ENCODE assay signal across 15 cellular contexts in the genomic region with DNA sequence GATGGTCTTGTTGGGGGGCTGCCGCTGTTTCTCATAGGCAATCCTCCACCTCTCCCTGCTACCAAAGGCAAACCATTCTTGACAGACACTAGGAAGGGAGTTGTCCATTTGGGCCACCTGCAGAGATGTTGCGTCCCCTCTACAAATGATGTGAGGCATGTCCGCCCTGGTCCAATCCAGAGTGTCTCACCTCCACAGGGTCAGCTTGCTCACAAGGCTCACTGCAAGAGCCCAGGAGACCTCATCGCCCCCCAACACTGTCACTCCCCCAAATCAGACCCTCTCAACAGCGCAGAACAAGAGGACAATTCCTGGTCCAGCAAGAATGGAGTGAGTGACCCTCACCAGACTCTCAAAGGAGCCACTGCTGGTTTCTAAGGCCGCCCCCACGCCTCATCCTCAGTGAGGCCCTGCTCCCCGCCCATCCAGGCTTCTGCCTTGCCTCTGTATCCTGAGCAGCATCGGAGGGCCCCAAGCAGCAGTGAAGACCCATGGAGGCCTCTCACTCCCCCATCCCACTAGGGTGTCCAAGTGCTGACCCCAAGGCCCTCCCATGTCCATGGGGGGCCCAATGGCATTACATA. TPM values are rescaled to one million over a fixed set of nuclear protein-coding genes. Genes with fewer than 3 reads are reported as not detected.
DNase-seq lines count a peak whose midpoint lies in the region; ATAC-seq, FAIRE-seq and TF ChIP-seq lines count a peak whose summit lies in the region.
"Had no signal": no experiment of that assay in that cellular context is flagged by ENCODE, and none has a peak within 500 bp of the region (broad histone marks: within the 10 kb centered on the region; RNA-seq: fewer than 3 reads in every experiment).

No MANE protein-coding gene starts in this region.

- H3K23ac ChIP-seq in mesendoderm (ENCODE audit: low read length): no peak overlapping the region

- H3K27ac ChIP-seq in A549 (no peak overlapping the region), mesendoderm (ENCODE audit: low read depth, low read length) (no peak overlapping the region), sigmoid colon (no peak overlapping the region)
- no peak overlapping the region for H3K27ac ChIP-seq in CD8-positive, alpha-beta memory T cell (ENCODE audit: low read depth, low read length)
- H3K27ac ChIP-seq: dorsolateral prefrontal cortex had no signal

- H3K4me3 ChIP-seq in A549 (no peak overlapping the region), mesendoderm (ENCODE audit: low read length) (no peak overlapping the region), BE2C (ENCODE audit: low read depth, low read length) (no peak overlapping the region), sigmoid colon (no peak overlapping the region)
- no peak overlapping the region for H3K4me3 ChIP-seq in CD8-positive, alpha-beta memory T cell (ENCODE audit: low read length)
- H3K4me3 ChIP-seq: dorsolateral prefrontal cortex had no signal

- H3K9me3 ChIP-seq in A549 (no peaks in the 10 kb centered on the region), BE2C (no peaks in the 10 kb centered on the region), sigmoid colon (no peaks in the 10 kb centered on the region)
- H3K9me3 ChIP-seq in CD8-positive, alpha-beta memory T cell (ENCODE audit: low read length): no peaks in the 10 kb centered on the region

- TF ChIP-seq EP300 in A549 (IDR thresholded peaks at IDR 0.05) (no peak), sigmoid colon (IDR thresholded peaks at IDR 0.05) (no peak)

- H2BK15ac ChIP-seq in mesendoderm (replicated peaks; ENCODE audit: low read depth): no peak overlapping the region

- FAIRE-seq in A549 (lab: Jason Lieb, UNC): no peak
- FAIRE-seq: HTR-8/SVneo had no signal

- H3K27ac Mint-ChIP-seq in CD8-positive, alpha-beta memory T cell: peak overlapping the region; percentile 29 to 94 (median 87)
- H3K27ac Mint-ChIP-seq in activated CD8-positive, alpha-beta T cell treated with anti-CD3 and anti-CD28 coated beads, Interleukin-2, amount 10 ng/mL, durations not matched to agents 7 days and 5 days: peak overlapping the region; percentile 90
- peak overlapping the region in 4 of 6 donors; percentile 34 to 94 (median 70) for H3K27ac Mint-ChIP-seq in naive B cell

- no peak for TF ChIP-seq CTCF in A549 (IDR thresholded peaks at IDR 0.05)
- no peak for TF ChIP-seq CTCF in BE2C (IDR thresholded peaks at IDR 0.05; ENCODE audit: low read depth, low read length)
- no peak for TF ChIP-seq CTCF in sigmoid colon (IDR thresholded peaks at IDR 0.05)

- H3K56ac ChIP-seq in mesendoderm (ENCODE audit: low read length): no peak overlapping the region

- TF ChIP-seq POLR2A in A549 (IDR thresholded peaks at IDR 0.05; ENCODE audit: low read length) (no peak), sigmoid colon (IDR thresholded peaks at IDR 0.05) (no peak)

- intact Hi-C loops in sigmoid colon (cut with DNase I): no loop called here

- peak overlapping the region; percentile 41 to 83 (median 73) for H3K4me3 Mint-ChIP-seq in CD8-positive, alpha-beta memory T cell
- peak overlapping the region; percentile 53 for H3K4me3 Mint-ChIP-seq in activated CD8-positive, alpha-beta T cell treated with anti-CD3 and anti-CD28 coated beads, Interleukin-2, amount 10 ng/mL, durations not matched to agents 7 days and 5 days
- peak overlapping the region in 6 of 8 donors; percentile 20 to 87 (median 33) for H3K4me3 Mint-ChIP-seq in naive B cell

- CTCF ChIA-PET in A549 (lab: Yijun Ruan, JAX): interaction anchor here (1.0 to 1.9 kb wide), 5 partner anchors 8 to 87 kb away, joined by 3 to 10 read pairs (median 4); a partner anchor contains a TSS
- CTCF ChIA-PET in CD8-positive, alpha-beta memory T cell (lab: Charles Lee): interaction anchor here (1.2 to 1.8 kb wide), 4 partner anchors 20 to 440 kb away, joined by 5 to 9 read pairs (median 5); a partner anchor contains a TSS
- CTCF ChIA-PET in activated CD8-positive, alpha-beta T cell treated with anti-CD3 and anti-CD28 coated beads, Interleukin-2, amount 10 ng/mL, durations not matched to agents 7 days and 5 days (lab: Charles Lee): interaction anchor here (1.3 kb wide), 1 partner anchor 440 kb away, joined by 4 read pairs; a partner anchor contains a TSS

- peaks cover 92% of the 10 kb centered on the region for H3K4me1 ChIP-seq in A549
- peaks cover 78% of the 10 kb centered on the region for H3K4me1 ChIP-seq in CD8-positive, alpha-beta memory T cell (ENCODE audit: insufficient read depth, low read length)
- peaks cover 2% of the 10 kb centered on the region for H3K4me1 ChIP-seq in mesendoderm (ENCODE audit: control insufficient read depth, low read depth, low read length)
- peaks cover 32% of the 10 kb centered on the region for H3K4me1 ChIP-seq in BE2C
- H3K4me1 ChIP-seq in sigmoid colon: peaks cover 0 to 45% (median 34%) of the 10 kb centered on the region in 4 donors

- H3K9ac ChIP-seq in mesendoderm (ENCODE audit: low read length): no peak overlapping the region

- H2BK5ac ChIP-seq in mesendoderm (ENCODE audit: low read length): no peak overlapping the region

- no peak overlapping the region for H3K4ac ChIP-seq in mesendoderm (ENCODE audit: low read depth, low read length)

- no peaks in the 10 kb centered on the region for H3K27me3 ChIP-seq in CD8-positive, alpha-beta memory T cell (ENCODE audit: insufficient read depth, low read length, poor library complexity, severe bottlenecking)
- H3K27me3 ChIP-seq in mesendoderm (ENCODE audit: insufficient read depth, low read length, poor library complexity) (no peaks in the 10 kb centered on the region), BE2C (no peaks in the 10 kb centered on the region), sigmoid colon (no peaks in the 10 kb centered on the region)
- H3K27me3 ChIP-seq: dorsolateral prefrontal cortex had no signal

- peaks cover 50% of the 10 kb centered on the region for H3K79me2 ChIP-seq in mesendoderm (ENCODE audit: control insufficient read depth, insufficient read depth, low read length)

- H4K8ac ChIP-seq in mesendoderm (ENCODE audit: low read depth, low read length): no peak overlapping the region

- no peak overlapping the region for H3K18ac ChIP-seq in mesendoderm (ENCODE audit: low read length)

- no peak for TF ChIP-seq RAD21 in A549 (conservative IDR thresholded peaks at IDR 0.05 in 1 of 2, IDR thresholded peaks at IDR 0.05 in 1 of 2)

- POLR2A ChIA-PET in A549 (lab: Yijun Ruan, JAX): no interaction called here
- POLR2A ChIA-PET in CD8-positive, alpha-beta memory T cell (lab: Charles Lee): interaction anchor here (1.7 kb wide), 1 partner anchor 11 kb away, joined by 24 read pairs; a partner anchor contains a TSS
- POLR2A ChIA-PET in activated CD8-positive, alpha-beta T cell treated with anti-CD3 and anti-CD28 coated beads, Interleukin-2, amount 10 ng/mL, durations not matched to agents 7 days and 5 days (lab: Charles Lee): interaction anchor here (1.3 kb wide), 2 partner anchors 12 to 33 kb away, joined by 3 to 9 read pairs; a partner anchor contains a TSS

- H2BK120ac ChIP-seq in mesendoderm (ENCODE audit: low read depth, low read length): no peak overlapping the region

- no peak for ATAC-seq in A549
- no peak for ATAC-seq in activated CD8-positive, alpha-beta T cell treated with anti-CD3 and anti-CD28 coated beads, Interleukin-2, amount 10 ng/mL, durations not matched to agents 7 days and 5 days
- no peak for ATAC-seq in naive B cell (ENCODE audit: low read depth in 2 of 2)
- ATAC-seq in HG03175 (IDR thresholded peaks at IDR 0.05; ENCODE audit: unreplicated experiment): no peak

- H3K27me3 Mint-ChIP-seq in CD8-positive, alpha-beta memory T cell: peaks cover 0 to 10% of the 10 kb centered on the region in 2 donors
- H3K27me3 Mint-ChIP-seq in activated CD8-positive, alpha-beta T cell treated with anti-CD3 and anti-CD28 coated beads, Interleukin-2, amount 10 ng/mL, durations not matched to agents 7 days and 5 days (ENCODE audit: low read depth): no peaks in the 10 kb centered on the region
- no peaks in the 10 kb centered on the region for H3K27me3 Mint-ChIP-seq in naive B cell

- H3K9me3 Mint-ChIP-seq in CD8-positive, alpha-beta memory T cell: peaks cover 0 to 4% (median 2%) of the 10 kb centered on the region in 5 donors
- H3K9me3 Mint-ChIP-seq in activated CD8-positive, alpha-beta T cell treated with anti-CD3 and anti-CD28 coated beads, Interleukin-2, amount 10 ng/mL, durations not matched to agents 7 days and 5 days (ENCODE audit: insufficient read depth): no peaks in the 10 kb centered on the region
- H3K9me3 Mint-ChIP-seq in naive B cell: no peaks in the 10 kb centered on the region

- H4K5ac ChIP-seq in mesendoderm (ENCODE audit: low read length): no peak overlapping the region

- no peak overlapping the region for H3K4me2 ChIP-seq in A549
- H3K4me2 ChIP-seq in mesendoderm (ENCODE audit: low read length): no peak overlapping the region

- DNase-seq in A549 (ENCODE audit: low read depth in 1 of 2, low spot score in 1 of 2) (peak; percentile 8 to 13), naive B cell (no peak), mesendoderm (no peak), BE2C (no peak), sigmoid colon (no peak)
- DNase-seq in CD8-positive, alpha-beta memory T cell: no peak
- no peak for DNase-seq in activated CD8-positive, alpha-beta T cell treated with anti-CD3 and anti-CD28 coated beads, Interleukin-2, amount 10 ng/mL, durations not matched to agents 7 days and 5 days
- DNase-seq: dorsolateral prefrontal cortex; GF-D8; NCI-H1092; NCI-H446 treated with DMSO at 0.1 percent for 48 hours; stimulated activated CD4-positive, alpha-beta T cell treated with anti-CD3 and anti-CD28 coated beads, Interleukin-4, amount 100 ng/mL, for 1 hour had no signal

- H3K36me3 Mint-ChIP-seq in CD8-positive, alpha-beta memory T cell: peaks cover 38 to 95% (median 39%) of the 10 kb centered on the region in 3 donors
- H3K36me3 Mint-ChIP-seq in activated CD8-positive, alpha-beta T cell treated with anti-CD3 and anti-CD28 coated beads, Interleukin-2, amount 10 ng/mL, durations not matched to agents 7 days and 5 days (ENCODE audit: low read depth): peaks cover 91% of the 10 kb centered on the region
- peaks cover 22 to 50% of the 10 kb centered on the region in 2 donors for H3K36me3 Mint-ChIP-seq in naive B cell

- no peak overlapping the region for H2AK5ac ChIP-seq in mesendoderm (ENCODE audit: low read length)

- peaks cover 86% of the 10 kb centered on the region for H3K36me3 ChIP-seq in CD8-positive, alpha-beta memory T cell (ENCODE audit: insufficient read depth, low read length)
- H3K36me3 ChIP-seq in mesendoderm (ENCODE audit: control insufficient read depth, insufficient read depth, low read length): peaks cover 61% of the 10 kb centered on the region
- peaks cover 99% of the 10 kb centered on the region for H3K36me3 ChIP-seq in BE2C
- H3K36me3 ChIP-seq in sigmoid colon: peaks cover 83 to 95% (median 91%) of the 10 kb centered on the region in 4 donors

- 95% methylated on average over 9 of the region's 9 CpGs for WGBS in A549 (ENCODE audit: missing lambda C conversion rate)
- WGBS in mesendoderm (ENCODE audit: extremely low coverage, insufficient coverage, low lambda C conversion rate): no CpG with 5 or more reads among the region's 9 CpGs
- WGBS in sigmoid colon, 2 donors: 96 to 97% methylated on average over 9 of the region's 9 CpGs

- H3K79me1 ChIP-seq in mesendoderm (ENCODE audit: low read length): peaks cover 39% of the 10 kb centered on the region

- H3K4me1 Mint-ChIP-seq in CD8-positive, alpha-beta memory T cell: peaks cover 70 to 87% (median 72%) of the 10 kb centered on the region in 3 donors
- peaks cover 88% of the 10 kb centered on the region for H3K4me1 Mint-ChIP-seq in activated CD8-positive, alpha-beta T cell treated with anti-CD3 and anti-CD28 coated beads, Interleukin-2, amount 10 ng/mL, durations not matched to agents 7 days and 5 days (ENCODE audit: low read depth)
- H3K4me1 Mint-ChIP-seq in naive B cell: peaks cover 42 to 71% (median 68%) of the 10 kb centered on the region in 3 donors

RNA-seq across cellular contexts. Expression of a gene that starts 6.5 kb away (rescaled TPM):
- polyA plus RNA-seq in A549 (2011; rRNA removed): 440 and 487 TPM in 2 replicates
- 346 and 419 TPM in 2 replicates for polyA plus RNA-seq in A549 (2012; cell fraction: cytosol; rRNA removed)
- 557 and 713 TPM in 2 replicates for polyA plus RNA-seq in A549 (2012; cell fraction: nucleus; rRNA removed)
- 372 to 383 TPM (median 380 TPM) in 3 replicates for polyA plus RNA-seq in A549 (2017; fragmentation: RNase III; extraction: RNeasy Plus Mini Kit Qiagen cat#74134 plus additional on column Dnase treatment)
- polyA minus RNA-seq in A549 (2011; rRNA and poly(A)+ RNA removed): 477 and 485 TPM in 2 replicates
- 100 to 1,000 TPM; 656 to 679 TPM for total RNA-seq in CD8-positive, alpha-beta memory T cell
- 73.4 TPM for polyA plus RNA-seq in CD8-positive, alpha-beta memory T cell
- total RNA-seq in activated CD8-positive, alpha-beta T cell treated with anti-CD3 and anti-CD28 coated beads, Interleukin-2, amount 10 ng/mL, durations not matched to agents 7 days and 5 days: 100 to 1,000 TPM; 509 to 553 TPM
- polyA plus RNA-seq in naive B cell (ENCODE audit: low read depth in 6 of 6): 100 to 1,000 TPM in 3 of 6 donors, 10 to 100 TPM in 3; 29.0 to 116 (median 99.3) TPM
- 460 TPM for polyA plus RNA-seq in mesendoderm (2013, experiment 1 of 2)
- 455 TPM for polyA plus RNA-seq in mesendoderm (2013, experiment 2 of 2)
- polyA plus RNA-seq in BE2C (2012; ENCODE audit: insufficient read depth, insufficient read length, low read depth): 417 TPM
- total RNA-seq in sigmoid colon: 100 to 1,000 TPM; 140 to 201 (median 171) TPM
- polyA plus RNA-seq in sigmoid colon: 100 to 1,000 TPM; 115 to 206 (median 129) TPM

RNA-seq across cellular contexts. Expression of a gene that starts 11.7 kb away (rescaled TPM):
- polyA plus RNA-seq in A549 (2011; rRNA removed): 383 and 431 TPM in 2 replicates
- polyA plus RNA-seq in A549 (2012; cell fraction: cytosol; rRNA removed): 437 and 495 TPM in 2 replicates
- 459 and 460 TPM in 2 replicates for polyA plus RNA-seq in A549 (2012; cell fraction: nucleus; rRNA removed)
- polyA plus RNA-seq in A549 (2017; fragmentation: RNase III; extraction: RNeasy Plus Mini Kit Qiagen cat#74134 plus additional on column Dnase treatment): 393 to 394 TPM (median 394 TPM) in 3 replicates
- polyA minus RNA-seq in A549 (2011; rRNA and poly(A)+ RNA removed): 166 and 194 TPM in 2 replicates
- total RNA-seq in CD8-positive, alpha-beta memory T cell: 100 to 1,000 TPM; 111 to 114 TPM
- polyA plus RNA-seq in CD8-positive, alpha-beta memory T cell: 272 TPM
- total RNA-seq in activated CD8-positive, alpha-beta T cell treated with anti-CD3 and anti-CD28 coated beads, Interleukin-2, amount 10 ng/mL, durations not matched to agents 7 days and 5 days: 100 to 1,000 TPM; 170 to 175 TPM
- 100 to 1,000 TPM; 234 to 283 (median 274) TPM for polyA plus RNA-seq in naive B cell (ENCODE audit: low read depth in 6 of 6)
- polyA plus RNA-seq in mesendoderm (2013, experiment 1 of 2): 147 TPM
- polyA plus RNA-seq in mesendoderm (2013, experiment 2 of 2): 149 TPM
- 550 TPM for polyA plus RNA-seq in BE2C (2012; ENCODE audit: insufficient read depth, insufficient read length, low read depth)
- total RNA-seq in sigmoid colon: 100 to 1,000 TPM in 3 of 4 donors, 10 to 100 TPM in 1; 99.5 to 149 (median 120) TPM
- polyA plus RNA-seq in sigmoid colon: 100 to 1,000 TPM; 348 to 548 (median 422) TPM

RNA-seq across cellular contexts. Expression of a gene that starts 30.5 kb away (rescaled TPM):
- 2.5 and 3.3 TPM in 2 replicates for polyA plus RNA-seq in A549 (2011; rRNA removed)
- 0.87 and 1.2 TPM in 2 replicates for polyA plus RNA-seq in A549 (2012; cell fraction: cytosol; rRNA removed)
- 4.4 and 6.3 TPM in 2 replicates for polyA plus RNA-seq in A549 (2012; cell fraction: nucleus; rRNA removed)
- polyA plus RNA-seq in A549 (2017; fragmentation: RNase III; extraction: RNeasy Plus Mini Kit Qiagen cat#74134 plus additional on column Dnase treatment): 0.38 to 0.94 TPM (median 0.84 TPM) in 3 replicates
- polyA minus RNA-seq in A549 (2011; rRNA and poly(A)+ RNA removed): 1.7 and 2.4 TPM in 2 replicates
- 1 to 10 TPM; 1.2 to 1.8 TPM for total RNA-seq in CD8-positive, alpha-beta memory T cell
- polyA plus RNA-seq in CD8-positive, alpha-beta memory T cell: 0.44 TPM
- 1 to 10 TPM; 1.6 to 1.8 TPM for total RNA-seq in activated CD8-positive, alpha-beta T cell treated with anti-CD3 and anti-CD28 coated beads, Interleukin-2, amount 10 ng/mL, durations not matched to agents 7 days and 5 days
- 1 to 10 TPM in 1 of 6 donors, not detected in 5; 1.4 TPM for polyA plus RNA-seq in naive B cell (ENCODE audit: low read depth in 6 of 6)
- 0.13 TPM for polyA plus RNA-seq in mesendoderm (2013, experiment 1 of 2)
- 0.10 TPM for polyA plus RNA-seq in mesendoderm (2013, experiment 2 of 2)
- not detected for polyA plus RNA-seq in BE2C (2012; ENCODE audit: insufficient read depth, insufficient read length, low read depth)
- total RNA-seq in sigmoid colon: 10 to 100 TPM in 1 of 4 donors, 1 to 10 TPM in 2, under 1 TPM in 1; 0.33 to 13.2 (median 4.4) TPM
- polyA plus RNA-seq in sigmoid colon: 1,000 to 10,000 TPM; 2,620 to 9,832 (median 7,672) TPM

RNA-seq across cellular contexts. Expression of a gene that starts 34.8 kb away (rescaled TPM):
- polyA plus RNA-seq in A549 (2011; rRNA removed) (6.3 and 6.6 TPM in 2 replicates), A549 (2017; fragmentation: RNase III; extraction: RNeasy Plus Mini Kit Qiagen cat#74134 plus additional on column Dnase treatment) (2.9 to 3.5 TPM (median 3.1 TPM) in 3 replicates), naive B cell (ENCODE audit: low read depth in 6 of 6) (10 to 100 TPM; 22.1 to 80.3 (median 50.2) TPM), sigmoid colon (10 to 100 TPM in 1 of 3 donors, 1 to 10 TPM in 2; 3.7 to 17.6 (median 4.8) TPM)
- polyA plus RNA-seq in A549 (2012; cell fraction: cytosol; rRNA removed): 3.6 and 3.7 TPM in 2 replicates
- polyA plus RNA-seq in A549 (2012; cell fraction: nucleus; rRNA removed): 2.1 and 2.8 TPM in 2 replicates
- polyA minus RNA-seq in A549 (2011; rRNA and poly(A)+ RNA removed): 4.3 and 5.2 TPM in 2 replicates
- 10 to 100 TPM; 82.3 to 85.4 TPM for total RNA-seq in CD8-positive, alpha-beta memory T cell
- 42.6 TPM for polyA plus RNA-seq in CD8-positive, alpha-beta memory T cell
- 10 to 100 TPM; 58.9 to 63.5 TPM for total RNA-seq in activated CD8-positive, alpha-beta T cell treated with anti-CD3 and anti-CD28 coated beads, Interleukin-2, amount 10 ng/mL, durations not matched to agents 7 days and 5 days
- polyA plus RNA-seq in mesendoderm (2013, experiment 1 of 2): 6.3 TPM
- 5.7 TPM for polyA plus RNA-seq in mesendoderm (2013, experiment 2 of 2)
- 66.3 TPM for polyA plus RNA-seq in BE2C (2012; ENCODE audit: insufficient read depth, insufficient read length, low read depth)
- 10 to 100 TPM in 1 of 4 donors, 1 to 10 TPM in 3; 3.5 to 15.8 (median 4.7) TPM for total RNA-seq in sigmoid colon

RNA-seq across cellular contexts. Expression of a gene that starts 54.3 kb away (rescaled TPM):
- polyA plus RNA-seq in A549 (2011; rRNA removed) (0.27 TPM in 1 of 2 replicates, not detected in the other), A549 (2017; fragmentation: RNase III; extraction: RNeasy Plus Mini Kit Qiagen cat#74134 plus additional on column Dnase treatment) (not detected in 3 replicates), naive B cell (ENCODE audit: low read depth in 6 of 6) (1 to 10 TPM in 1 of 6 donors, not detected in 5; 6.0 TPM), sigmoid colon (1 to 10 TPM in 1 of 3 donors, not detected in 2; 1.2 TPM)
- 0.25 and 0.38 TPM in 2 replicates for polyA plus RNA-seq in A549 (2012; cell fraction: cytosol; rRNA removed)
- polyA plus RNA-seq in A549 (2012; cell fraction: nucleus; rRNA removed): 0.29 TPM in 1 of 2 replicates, not detected in the other
- not detected in 2 replicates for polyA minus RNA-seq in A549 (2011; rRNA and poly(A)+ RNA removed)
- not detected for total RNA-seq in CD8-positive, alpha-beta memory T cell
- polyA plus RNA-seq in CD8-positive, alpha-beta memory T cell: not detected
- not detected for total RNA-seq in activated CD8-positive, alpha-beta T cell treated with anti-CD3 and anti-CD28 coated beads, Interleukin-2, amount 10 ng/mL, durations not matched to agents 7 days and 5 days
- polyA plus RNA-seq in mesendoderm (2013, experiment 1 of 2): 0.87 TPM
- 0.38 TPM for polyA plus RNA-seq in mesendoderm (2013, experiment 2 of 2)
- polyA plus RNA-seq in BE2C (2012; ENCODE audit: insufficient read depth, insufficient read length, low read depth): not detected
- total RNA-seq in sigmoid colon: 1 to 10 TPM in 1 of 4 donors, not detected in 3; 3.0 TPM
- total RNA-seq: aorta, dorsolateral prefrontal cortex had no signal
- polyA plus RNA-seq: aorta had no signal

Comparison
In these comparisons a context has a peak if more than half of its experiments do, and no peak if none do; other contexts are left out.
1. DNase-seq: peak in A549 (2 of 2); none in CD8-positive, alpha-beta memory T cell (0 of 5), activated CD8-positive, alpha-beta T cell treated with anti-CD3 and anti-CD28 coated beads, Interleukin-2, amount 10 ng/mL, durations not matched to agents 7 days and 5 days (single experiment), naive B cell (single experiment), mesendoderm (single experiment), BE2C (single experiment) and sigmoid colon (single experiment).
2. RNA of a gene that starts 30.5 kb away (polyA plus RNA-seq): 2,620 to 9,832 TPM in sigmoid colon; 0.38 to 6.3 TPM in A549, 0.44 TPM in CD8-positive, alpha-beta memory T cell (single experiment) and 1.4 TPM in naive B cell; every median in the first group is over 100 times any median in the second.
3. Peak in every context shown above with its lines, with median percentiles within 50 percentile points of each other: H3K27ac Mint-ChIP-seq and H3K4me3 Mint-ChIP-seq.